In genomic region chr1:27564264-27564579, GRCh38 we compare ENCODE assay signal across 11 cellular contexts. TPM values are rescaled to one million over a fixed set of nuclear protein-coding genes. Genes with fewer than 3 reads are reported as not detected.
DNase-seq lines count a peak whose midpoint lies in the region; ATAC-seq, FAIRE-seq and TF ChIP-seq lines count a peak whose summit lies in the region.
"Had no signal": no experiment of that assay in that cellular context is flagged by ENCODE, and none has a peak within 500 bp of the region (broad histone marks: within the 10 kb centered on the region; RNA-seq: fewer than 3 reads in every experiment).

No MANE protein-coding gene starts in this region.

- no peaks in the 10 kb centered on the region for H3K27me3 ChIP-seq in ACC112 (ENCODE audit: insufficient read depth, low read length)
- no peaks in the 10 kb centered on the region for H3K27me3 ChIP-seq in NT2/D1 (ENCODE audit: insufficient read depth, insufficient read length)
- H3K27me3 ChIP-seq in esophagus muscularis mucosa, result no peaks in the 10 kb centered on the region
- no peaks in the 10 kb centered on the region for H3K27me3 ChIP-seq in pancreas

- no peak overlapping the region for H2AFZ ChIP-seq in ACC112 (ENCODE audit: low read length, unreplicated experiment)

- WGBS in esophagus muscularis mucosa, result 25% methylated on average over 3 of the region's 4 CpGs
- WGBS in pancreas, 2 donors, result 41 to 52% methylated on average over 4 of the region's 4 CpGs

- peak overlapping the region; percentile 52 for H3K9ac ChIP-seq in NT2/D1 (ENCODE audit: insufficient read length, low read depth)

- H3K36me3 ChIP-seq in ACC112 (ENCODE audit: insufficient read depth, low read length), result no peaks in the 10 kb centered on the region
- H3K36me3 ChIP-seq in NT2/D1 (ENCODE audit: insufficient read depth, insufficient read length, low read length), result peaks cover 32% of the 10 kb centered on the region
- H3K36me3 ChIP-seq in esophagus muscularis mucosa, result no peaks in the 10 kb centered on the region
- no peaks in the 10 kb centered on the region for H3K36me3 ChIP-seq in pancreas

- peak overlapping the region; percentile 60; the same call in 1 of the 2 replicates for H3K4me3 ChIP-seq in ACC112 (ENCODE audit: low read depth, low read length)
- no peak overlapping the region for H3K4me3 ChIP-seq in NT2/D1 (ENCODE audit: insufficient read length, low read depth)
- peak overlapping the region in 1 of 4 donors; percentile 4 for H3K4me3 ChIP-seq in esophagus muscularis mucosa
- H3K4me3 ChIP-seq in pancreas, result peak overlapping the region in 2 of 4 donors; percentile 16 to 29

- H3K4me1 ChIP-seq in ACC112 (ENCODE audit: control insufficient read depth, insufficient read depth, low read length, unreplicated experiment) (peaks cover 61% of the 10 kb centered on the region), NT2/D1 (ENCODE audit: insufficient read depth, insufficient read length) (peaks cover 77% of the 10 kb centered on the region), esophagus muscularis mucosa (peaks cover 92 to 100% (median 98%) of the 10 kb centered on the region in 4 donors), pancreas (peaks cover 40 to 60% (median 40%) of the 10 kb centered on the region in 3 donors)

- TF ChIP-seq CTCF in esophagus muscularis mucosa (IDR thresholded peaks at IDR 0.05) (no peak), pancreas (IDR thresholded peaks at IDR 0.05) (no peak)

- TF ChIP-seq EP300 in esophagus muscularis mucosa (IDR thresholded peaks at IDR 0.05), result no peak

- FAIRE-seq in pancreas (lab: Jason Lieb, UNC), result no peak
- FAIRE-seq: frontal cortex had no signal

- H3K27ac ChIP-seq in ACC112 (ENCODE audit: low read depth, low read length), result peak overlapping the region; percentile 61
- H3K27ac ChIP-seq in esophagus muscularis mucosa (replicated peaks in 1 of 4), result peak overlapping the region; percentile 93 to 98 (median 97)
- H3K27ac ChIP-seq in pancreas, result peak overlapping the region; percentile 77 to 91 (median 82)

- peaks cover 61% of the 10 kb centered on the region for H3K79me2 ChIP-seq in ACC112 (ENCODE audit: control insufficient read depth, insufficient read depth, low read length, unreplicated experiment)

- DNase-seq in NT2/D1 (ENCODE audit: low read depth, low spot score), result no peak
- no peak for DNase-seq in esophagus muscularis mucosa (ENCODE audit: extremely low spot score)
- no peak for DNase-seq in pancreas
- DNase-seq in RPMI8226, result no peak
- DNase-seq in NCI-H345 (lab: John Stamatoyannopoulos, UW), result no peak
- DNase-seq in NCI-H1417 (lab: John Stamatoyannopoulos, UW), result no peak
- DNase-seq in EL, result no peak
- DNase-seq: activated naive CD8-positive, alpha-beta T cell treated with anti-CD3 and anti-CD28 coated beads for 36 hours; CD4-positive, CD25-positive, alpha-beta regulatory T cell had no signal

- H3K9me3 ChIP-seq in NT2/D1 (ENCODE audit: insufficient read depth, low read length) (no peaks in the 10 kb centered on the region), esophagus muscularis mucosa (no peaks in the 10 kb centered on the region), pancreas (no peaks in the 10 kb centered on the region)

- no peak for TF ChIP-seq POLR2A in esophagus muscularis mucosa (IDR thresholded peaks at IDR 0.05; ENCODE audit: low read depth)

- intact Hi-C loops in esophagus muscularis mucosa (cut with DNase I), result no loop called here
- intact Hi-C loops in pancreas (cut with DNase I), result no loop called here

- no peak for ATAC-seq in pancreas

RNA-seq across cellular contexts. Expression of gene AHDC1, which starts 39.7 kb away (rescaled TPM):
- total RNA-seq in esophagus muscularis mucosa (10 to 100 TPM; 14.7 to 54.3 (median 35.4) TPM), pancreas (10 to 100 TPM; 10.4 to 22.4 (median 13.7) TPM)
- 10 to 100 TPM; 16.3 to 27.5 TPM for polyA plus RNA-seq in pancreas
